Comparison of ENCODE assay signal across 14 cellular contexts in genomic region chr17:82583720-82584234, GRCh38.
DNase-seq lines count a peak whose midpoint lies in the region; ATAC-seq, FAIRE-seq and TF ChIP-seq lines count a peak whose summit lies in the region.
"Had no signal": no experiment of that assay in that cellular context is flagged by ENCODE, and none has a peak within 500 bp of the region (broad histone marks: within the 10 kb centered on the region; RNA-seq: fewer than 3 reads in every experiment).

No MANE protein-coding gene starts in this region.

- POLR2A ChIA-PET in activated CD8-positive, alpha-beta T cell treated with anti-CD3 and anti-CD28 coated beads, Interleukin-2, amount 10 ng/mL, durations not matched to agents 7 days and 5 days (lab: Charles Lee), result interaction anchor here (1.1 kb wide), 1 partner anchor 8 kb away, joined by 6 read pairs; no protein-coding TSS in a partner anchor

- CTCF ChIA-PET in activated naive CD4-positive, alpha-beta T cell treated with anti-CD3 and anti-CD28 coated beads for 36 hours (lab: Charles Lee), result no interaction called here
- CTCF ChIA-PET in activated CD8-positive, alpha-beta T cell treated with anti-CD3 and anti-CD28 coated beads, Interleukin-2, amount 10 ng/mL, durations not matched to agents 7 days and 5 days (lab: Charles Lee), result no interaction called here

- no peak for FAIRE-seq in kidney (lab: Jason Lieb, UNC)
- FAIRE-seq: bronchial epithelial cell had no signal

- 89 to 92% methylated on average over 10 to 12 of the region's 28 CpGs for WGBS in esophagus squamous epithelium, 2 donors

- DNase-seq in activated naive CD4-positive, alpha-beta T cell treated with anti-CD3 and anti-CD28 coated beads for 36 hours, result peak; percentile 36
- DNase-seq in activated naive CD4-positive, alpha-beta T cell treated with anti-CD3 and anti-CD28 coated beads, Interleukin-2, amount 50 U/mL, for 16 hours, result no peak
- no peak for DNase-seq in activated CD8-positive, alpha-beta T cell treated with anti-CD3 and anti-CD28 coated beads, Interleukin-2, amount 10 ng/mL, durations not matched to agents 7 days and 5 days
- peak; percentile 78 for DNase-seq in kidney
- DNase-seq in stimulated activated naive CD8-positive, alpha-beta T cell treated with anti-CD3 and anti-CD28 coated beads, Interleukin-15, amount 100 ng/mL, for 72 hours, result no peak
- no peak for DNase-seq in esophagus squamous epithelium (lab: John Stamatoyannopoulos, UW)
- no peak for DNase-seq in HuH-7 (ENCODE audit: low spot score)
- DNase-seq: DND-41, NCI-H1092 treated with DMSO at 0.1 percent for 48 hours, NCI-H510A, T1000 had no signal

- no peak for TF ChIP-seq POLR2A in esophagus squamous epithelium (IDR thresholded peaks at IDR 0.05)

- H3K36me3 Mint-ChIP-seq in activated naive CD4-positive, alpha-beta T cell treated with anti-CD3 and anti-CD28 coated beads for 36 hours (ENCODE audit: low read depth), result peaks cover 18% of the 10 kb centered on the region
- H3K36me3 Mint-ChIP-seq in activated CD8-positive, alpha-beta T cell treated with anti-CD3 and anti-CD28 coated beads, Interleukin-2, amount 10 ng/mL, durations not matched to agents 7 days and 5 days (ENCODE audit: low read depth), result peaks cover 40% of the 10 kb centered on the region

- no peaks in the 10 kb centered on the region for H3K27me3 Mint-ChIP-seq in activated naive CD4-positive, alpha-beta T cell treated with anti-CD3 and anti-CD28 coated beads for 36 hours (ENCODE audit: low read depth)
- H3K27me3 Mint-ChIP-seq in activated CD8-positive, alpha-beta T cell treated with anti-CD3 and anti-CD28 coated beads, Interleukin-2, amount 10 ng/mL, durations not matched to agents 7 days and 5 days (ENCODE audit: low read depth), result no peaks in the 10 kb centered on the region
- H3K27me3 Mint-ChIP-seq in stimulated activated naive CD8-positive, alpha-beta T cell treated with anti-CD3 and anti-CD28 coated beads, Interleukin-15, amount 100 ng/mL, for 72 hours, result no peaks in the 10 kb centered on the region

- no peaks in the 10 kb centered on the region for H3K9me3 Mint-ChIP-seq in activated naive CD4-positive, alpha-beta T cell treated with anti-CD3 and anti-CD28 coated beads for 36 hours
- no peaks in the 10 kb centered on the region for H3K9me3 Mint-ChIP-seq in activated CD8-positive, alpha-beta T cell treated with anti-CD3 and anti-CD28 coated beads, Interleukin-2, amount 10 ng/mL, durations not matched to agents 7 days and 5 days (ENCODE audit: insufficient read depth)
- no peaks in the 10 kb centered on the region for H3K9me3 Mint-ChIP-seq in stimulated activated naive CD8-positive, alpha-beta T cell treated with anti-CD3 and anti-CD28 coated beads, Interleukin-15, amount 100 ng/mL, for 72 hours

- peaks cover 7 to 25% of the 10 kb centered on the region in 2 donors for H3K36me3 ChIP-seq in kidney (ENCODE audit: control insufficient read depth in 1 of 2, insufficient read depth in 2 of 2, low read length in 2 of 2)
- H3K36me3 ChIP-seq in esophagus squamous epithelium, result peaks cover 15 to 73% (median 30%) of the 10 kb centered on the region in 3 donors

- H3K4me3 Mint-ChIP-seq in activated naive CD4-positive, alpha-beta T cell treated with anti-CD3 and anti-CD28 coated beads for 36 hours, result no peak overlapping the region
- no peak overlapping the region for H3K4me3 Mint-ChIP-seq in activated CD8-positive, alpha-beta T cell treated with anti-CD3 and anti-CD28 coated beads, Interleukin-2, amount 10 ng/mL, durations not matched to agents 7 days and 5 days
- H3K4me3 Mint-ChIP-seq in stimulated activated naive CD8-positive, alpha-beta T cell treated with anti-CD3 and anti-CD28 coated beads, Interleukin-15, amount 100 ng/mL, for 72 hours, result no peak overlapping the region

- TF ChIP-seq CTCF in kidney (IDR thresholded peaks at IDR 0.05; ENCODE audit: borderline replicate concordance, extremely low read depth, insufficient read depth) (no peak), esophagus squamous epithelium (IDR thresholded peaks at IDR 0.05) (no peak)

- intact Hi-C loops in activated naive CD4-positive, alpha-beta T cell treated with anti-CD3 and anti-CD28 coated beads for 36 hours (cut with micrococcal nuclease), result no loop called here
- intact Hi-C loops in kidney (cut with DNase I), result no loop called here
- intact Hi-C loops in esophagus squamous epithelium (cut with DNase I), result no loop called here

- ATAC-seq in activated CD8-positive, alpha-beta T cell treated with anti-CD3 and anti-CD28 coated beads, Interleukin-2, amount 10 ng/mL, durations not matched to agents 7 days and 5 days, result peak; percentile 49
- no peak for ATAC-seq in stimulated activated naive CD8-positive, alpha-beta T cell treated with anti-CD3 and anti-CD28 coated beads, Interleukin-15, amount 100 ng/mL, for 72 hours
- ATAC-seq in HG03469 (IDR thresholded peaks at IDR 0.05; ENCODE audit: unreplicated experiment), result no peak

- H3K4me1 Mint-ChIP-seq in activated naive CD4-positive, alpha-beta T cell treated with anti-CD3 and anti-CD28 coated beads for 36 hours (ENCODE audit: low read depth), result peaks cover 19% of the 10 kb centered on the region
- H3K4me1 Mint-ChIP-seq in activated CD8-positive, alpha-beta T cell treated with anti-CD3 and anti-CD28 coated beads, Interleukin-2, amount 10 ng/mL, durations not matched to agents 7 days and 5 days (ENCODE audit: low read depth), result peaks cover 9% of the 10 kb centered on the region
- peaks cover 48% of the 10 kb centered on the region for H3K4me1 Mint-ChIP-seq in stimulated activated naive CD8-positive, alpha-beta T cell treated with anti-CD3 and anti-CD28 coated beads, Interleukin-15, amount 100 ng/mL, for 72 hours

- H3K9me3 ChIP-seq in kidney (ENCODE audit: control insufficient read depth in 1 of 2, low read length in 2 of 2) (no peaks in the 10 kb centered on the region), esophagus squamous epithelium (no peaks in the 10 kb centered on the region)

- no peaks in the 10 kb centered on the region for H3K27me3 ChIP-seq in esophagus squamous epithelium
- H3K27me3 ChIP-seq: hepatocyte had no signal

- no peak overlapping the region for H3K9ac ChIP-seq in kidney (ENCODE audit: low read length in 2 of 2)

- peaks cover 0 to 4% of the 10 kb centered on the region in 2 donors for H3K4me1 ChIP-seq in kidney (ENCODE audit: control insufficient read depth in 1 of 2, insufficient read depth in 1 of 2, low read depth in 1 of 2, low read length in 2 of 2)
- H3K4me1 ChIP-seq in esophagus squamous epithelium, result peaks cover 0 to 6% (median 0%) of the 10 kb centered on the region in 3 donors

- H3K4me3 ChIP-seq in kidney (ENCODE audit: low read length in 2 of 2), result no peak overlapping the region
- H3K4me3 ChIP-seq in esophagus squamous epithelium, result no peak overlapping the region
- H3K4me3 ChIP-seq: hepatocyte had no signal

- peak overlapping the region; percentile 56 for H3K27ac Mint-ChIP-seq in activated naive CD4-positive, alpha-beta T cell treated with anti-CD3 and anti-CD28 coated beads for 36 hours
- H3K27ac Mint-ChIP-seq in activated CD8-positive, alpha-beta T cell treated with anti-CD3 and anti-CD28 coated beads, Interleukin-2, amount 10 ng/mL, durations not matched to agents 7 days and 5 days, result no peak overlapping the region
- peak overlapping the region; percentile 54 to 61 for H3K27ac Mint-ChIP-seq in stimulated activated naive CD8-positive, alpha-beta T cell treated with anti-CD3 and anti-CD28 coated beads, Interleukin-15, amount 100 ng/mL, for 72 hours

- H3K27ac ChIP-seq in kidney (ENCODE audit: low read depth in 2 of 2, low read length in 2 of 2) (no peak overlapping the region), esophagus squamous epithelium (no peak overlapping the region)
- H3K27ac ChIP-seq: hepatocyte had no signal

Comparison
In these comparisons a context has a peak if more than half of its experiments do, and no peak if none do; other contexts are left out.
1. DNase-seq: peak in activated naive CD4-positive, alpha-beta T cell treated with anti-CD3 and anti-CD28 coated beads for 36 hours (single experiment) and kidney (single experiment); none in activated naive CD4-positive, alpha-beta T cell treated with anti-CD3 and anti-CD28 coated beads, Interleukin-2, amount 50 U/mL, for 16 hours (single experiment), activated CD8-positive, alpha-beta T cell treated with anti-CD3 and anti-CD28 coated beads, Interleukin-2, amount 10 ng/mL, durations not matched to agents 7 days and 5 days (single experiment), stimulated activated naive CD8-positive, alpha-beta T cell treated with anti-CD3 and anti-CD28 coated beads, Interleukin-15, amount 100 ng/mL, for 72 hours (0 of 2), esophagus squamous epithelium (single experiment) and HuH-7 (single experiment).